In the genomic region with DNA sequence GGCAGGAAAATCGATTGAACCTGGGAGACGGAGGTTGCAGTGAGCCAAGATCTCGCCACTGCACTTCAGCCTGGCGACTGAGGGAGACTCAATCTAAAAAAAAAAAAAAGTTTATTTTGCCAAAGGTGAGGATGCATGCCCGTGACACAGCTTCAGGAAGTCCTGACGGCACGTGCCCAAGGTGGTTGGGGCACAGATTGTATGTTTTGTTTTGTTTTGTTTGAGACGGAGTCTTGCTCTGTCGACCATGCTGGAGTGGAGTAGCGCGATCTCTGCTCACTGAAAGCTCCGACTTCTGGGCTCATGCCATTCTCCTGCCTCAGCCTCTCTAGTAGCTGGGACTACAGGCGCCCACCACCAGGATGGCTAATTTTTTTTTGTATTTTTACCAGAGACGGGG, we compare ENCODE assay signal across 1 cellular context.
TF ChIP-seq lines count a peak whose summit lies in the region.

No MANE protein-coding gene starts in this region.

TF ChIP-seq in H1, 55 proteins besides CTCF, POLR2A, EP300 and RAD21:
- TF ChIP-seq ZNF274 (IDR thresholded peaks at IDR 0.05; ENCODE audit: borderline replicate concordance, extremely low read depth, low read length) = no peak
- TF ChIP-seq CREB1 (IDR thresholded peaks at IDR 0.05) = no peak
- TF ChIP-seq, protein P1, sequence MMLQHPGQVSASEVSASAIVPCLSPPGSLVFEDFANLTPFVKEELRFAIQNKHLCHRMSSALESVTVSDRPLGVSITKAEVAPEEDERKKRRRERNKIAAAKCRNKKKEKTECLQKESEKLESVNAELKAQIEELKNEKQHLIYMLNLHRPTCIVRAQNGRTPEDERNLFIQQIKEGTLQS (IDR thresholded peaks at IDR 0.05; ENCODE audit: insufficient read depth, low read depth, low read length) = no peak
- TF ChIP-seq SIRT6 (IDR thresholded peaks at IDR 0.05; ENCODE audit: low read length) = no peak
- TF ChIP-seq, protein P2, sequence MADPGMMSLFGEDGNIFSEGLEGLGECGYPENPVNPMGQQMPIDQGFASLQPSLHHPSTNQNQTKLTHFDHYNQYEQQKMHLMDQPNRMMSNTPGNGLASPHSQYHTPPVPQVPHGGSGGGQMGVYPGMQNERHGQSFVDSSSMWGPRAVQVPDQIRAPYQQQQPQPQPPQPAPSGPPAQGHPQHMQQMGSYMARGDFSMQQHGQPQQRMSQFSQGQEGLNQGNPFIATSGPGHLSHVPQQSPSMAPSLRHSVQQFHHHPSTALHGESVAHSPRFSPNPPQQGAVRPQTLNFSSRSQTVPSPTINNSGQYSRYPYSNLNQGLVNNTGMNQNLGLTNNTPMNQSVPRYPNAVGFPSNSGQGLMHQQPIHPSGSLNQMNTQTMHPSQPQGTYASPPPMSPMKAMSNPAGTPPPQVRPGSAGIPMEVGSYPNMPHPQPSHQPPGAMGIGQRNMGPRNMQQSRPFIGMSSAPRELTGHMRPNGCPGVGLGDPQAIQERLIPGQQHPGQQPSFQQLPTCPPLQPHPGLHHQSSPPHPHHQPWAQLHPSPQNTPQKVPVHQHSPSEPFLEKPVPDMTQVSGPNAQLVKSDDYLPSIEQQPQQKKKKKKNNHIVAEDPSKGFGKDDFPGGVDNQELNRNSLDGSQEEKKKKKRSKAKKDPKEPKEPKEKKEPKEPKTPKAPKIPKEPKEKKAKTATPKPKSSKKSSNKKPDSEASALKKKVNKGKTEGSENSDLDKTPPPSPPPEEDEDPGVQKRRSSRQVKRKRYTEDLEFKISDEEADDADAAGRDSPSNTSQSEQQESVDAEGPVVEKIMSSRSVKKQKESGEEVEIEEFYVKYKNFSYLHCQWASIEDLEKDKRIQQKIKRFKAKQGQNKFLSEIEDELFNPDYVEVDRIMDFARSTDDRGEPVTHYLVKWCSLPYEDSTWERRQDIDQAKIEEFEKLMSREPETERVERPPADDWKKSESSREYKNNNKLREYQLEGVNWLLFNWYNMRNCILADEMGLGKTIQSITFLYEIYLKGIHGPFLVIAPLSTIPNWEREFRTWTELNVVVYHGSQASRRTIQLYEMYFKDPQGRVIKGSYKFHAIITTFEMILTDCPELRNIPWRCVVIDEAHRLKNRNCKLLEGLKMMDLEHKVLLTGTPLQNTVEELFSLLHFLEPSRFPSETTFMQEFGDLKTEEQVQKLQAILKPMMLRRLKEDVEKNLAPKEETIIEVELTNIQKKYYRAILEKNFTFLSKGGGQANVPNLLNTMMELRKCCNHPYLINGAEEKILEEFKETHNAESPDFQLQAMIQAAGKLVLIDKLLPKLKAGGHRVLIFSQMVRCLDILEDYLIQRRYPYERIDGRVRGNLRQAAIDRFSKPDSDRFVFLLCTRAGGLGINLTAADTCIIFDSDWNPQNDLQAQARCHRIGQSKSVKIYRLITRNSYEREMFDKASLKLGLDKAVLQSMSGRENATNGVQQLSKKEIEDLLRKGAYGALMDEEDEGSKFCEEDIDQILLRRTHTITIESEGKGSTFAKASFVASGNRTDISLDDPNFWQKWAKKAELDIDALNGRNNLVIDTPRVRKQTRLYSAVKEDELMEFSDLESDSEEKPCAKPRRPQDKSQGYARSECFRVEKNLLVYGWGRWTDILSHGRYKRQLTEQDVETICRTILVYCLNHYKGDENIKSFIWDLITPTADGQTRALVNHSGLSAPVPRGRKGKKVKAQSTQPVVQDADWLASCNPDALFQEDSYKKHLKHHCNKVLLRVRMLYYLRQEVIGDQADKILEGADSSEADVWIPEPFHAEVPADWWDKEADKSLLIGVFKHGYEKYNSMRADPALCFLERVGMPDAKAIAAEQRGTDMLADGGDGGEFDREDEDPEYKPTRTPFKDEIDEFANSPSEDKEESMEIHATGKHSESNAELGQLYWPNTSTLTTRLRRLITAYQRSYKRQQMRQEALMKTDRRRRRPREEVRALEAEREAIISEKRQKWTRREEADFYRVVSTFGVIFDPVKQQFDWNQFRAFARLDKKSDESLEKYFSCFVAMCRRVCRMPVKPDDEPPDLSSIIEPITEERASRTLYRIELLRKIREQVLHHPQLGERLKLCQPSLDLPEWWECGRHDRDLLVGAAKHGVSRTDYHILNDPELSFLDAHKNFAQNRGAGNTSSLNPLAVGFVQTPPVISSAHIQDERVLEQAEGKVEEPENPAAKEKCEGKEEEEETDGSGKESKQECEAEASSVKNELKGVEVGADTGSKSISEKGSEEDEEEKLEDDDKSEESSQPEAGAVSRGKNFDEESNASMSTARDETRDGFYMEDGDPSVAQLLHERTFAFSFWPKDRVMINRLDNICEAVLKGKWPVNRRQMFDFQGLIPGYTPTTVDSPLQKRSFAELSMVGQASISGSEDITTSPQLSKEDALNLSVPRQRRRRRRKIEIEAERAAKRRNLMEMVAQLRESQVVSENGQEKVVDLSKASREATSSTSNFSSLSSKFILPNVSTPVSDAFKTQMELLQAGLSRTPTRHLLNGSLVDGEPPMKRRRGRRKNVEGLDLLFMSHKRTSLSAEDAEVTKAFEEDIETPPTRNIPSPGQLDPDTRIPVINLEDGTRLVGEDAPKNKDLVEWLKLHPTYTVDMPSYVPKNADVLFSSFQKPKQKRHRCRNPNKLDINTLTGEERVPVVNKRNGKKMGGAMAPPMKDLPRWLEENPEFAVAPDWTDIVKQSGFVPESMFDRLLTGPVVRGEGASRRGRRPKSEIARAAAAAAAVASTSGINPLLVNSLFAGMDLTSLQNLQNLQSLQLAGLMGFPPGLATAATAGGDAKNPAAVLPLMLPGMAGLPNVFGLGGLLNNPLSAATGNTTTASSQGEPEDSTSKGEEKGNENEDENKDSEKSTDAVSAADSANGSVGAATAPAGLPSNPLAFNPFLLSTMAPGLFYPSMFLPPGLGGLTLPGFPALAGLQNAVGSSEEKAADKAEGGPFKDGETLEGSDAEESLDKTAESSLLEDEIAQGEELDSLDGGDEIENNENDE (IDR thresholded peaks at IDR 0.05; ENCODE audit: insufficient replicate concordance, low read length) = no peak
- no peak for TF ChIP-seq CBX5 (IDR thresholded peaks at IDR 0.05; ENCODE audit: low read depth, low read length)
- no peak for TF ChIP-seq BACH1 (IDR thresholded peaks at IDR 0.05; ENCODE audit: low read length)
- no peak for TF ChIP-seq RXRA (IDR thresholded peaks at IDR 0.05; ENCODE audit: insufficient read depth, low read depth, low read length)
- no peak for TF ChIP-seq SP1 (IDR thresholded peaks at IDR 0.05; ENCODE audit: low read depth, low read length)
- TF ChIP-seq HDAC2 (IDR thresholded peaks at IDR 0.05; ENCODE audit: borderline replicate concordance in 1 of 2, low read depth in 2 of 2, low read length in 2 of 2) = no peak
- TF ChIP-seq YY1 (IDR thresholded peaks at IDR 0.05; ENCODE audit: low read depth, low read length) = no peak
- TF ChIP-seq FOSL1 (IDR thresholded peaks at IDR 0.05; ENCODE audit: insufficient read depth, low read depth, low read length) = no peak
